1 cellular context compared by ENCODE assay signal in the genomic region with DNA sequence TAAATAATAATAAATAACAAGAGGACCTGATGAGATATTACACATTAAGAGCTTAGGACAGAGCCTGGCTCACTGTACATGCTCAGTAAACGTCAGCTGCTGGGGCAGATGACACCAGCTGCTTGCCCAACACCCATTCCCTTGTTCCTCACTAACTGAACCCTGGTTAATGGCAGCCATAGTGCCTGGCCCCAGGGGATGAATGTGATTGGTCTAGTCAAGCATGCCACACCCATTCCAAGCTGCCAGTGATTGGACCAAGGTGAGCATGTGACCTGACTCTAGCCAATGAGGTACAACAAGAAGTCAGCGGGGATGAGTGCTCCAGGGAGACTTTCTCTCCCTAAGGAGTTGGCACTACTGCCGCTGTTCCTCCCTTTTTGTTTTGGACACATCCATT.
TF ChIP-seq lines count a peak whose summit lies in the region.

No MANE protein-coding gene starts in this region.

TF ChIP-seq in GM12878, 131 proteins besides CTCF, POLR2A, EP300 and RAD21 (continued from another document):
- TF ChIP-seq, protein P1, sequence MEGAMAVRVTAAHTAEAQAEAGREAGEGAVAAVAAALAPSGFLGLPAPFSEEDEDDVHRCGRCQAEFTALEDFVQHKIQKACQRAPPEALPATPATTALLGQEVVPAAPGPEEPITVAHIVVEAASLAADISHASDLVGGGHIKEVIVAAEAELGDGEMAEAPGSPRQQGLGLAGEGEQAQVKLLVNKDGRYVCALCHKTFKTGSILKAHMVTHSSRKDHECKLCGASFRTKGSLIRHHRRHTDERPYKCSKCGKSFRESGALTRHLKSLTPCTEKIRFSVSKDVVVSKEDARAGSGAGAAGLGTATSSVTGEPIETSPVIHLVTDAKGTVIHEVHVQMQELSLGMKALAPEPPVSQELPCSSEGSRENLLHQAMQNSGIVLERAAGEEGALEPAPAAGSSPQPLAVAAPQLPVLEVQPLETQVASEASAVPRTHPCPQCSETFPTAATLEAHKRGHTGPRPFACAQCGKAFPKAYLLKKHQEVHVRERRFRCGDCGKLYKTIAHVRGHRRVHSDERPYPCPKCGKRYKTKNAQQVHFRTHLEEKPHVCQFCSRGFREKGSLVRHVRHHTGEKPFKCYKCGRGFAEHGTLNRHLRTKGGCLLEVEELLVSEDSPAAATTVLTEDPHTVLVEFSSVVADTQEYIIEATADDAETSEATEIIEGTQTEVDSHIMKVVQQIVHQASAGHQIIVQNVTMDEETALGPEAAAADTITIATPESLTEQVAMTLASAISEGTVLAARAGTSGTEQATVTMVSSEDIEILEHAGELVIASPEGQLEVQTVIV (IDR thresholded peaks at IDR 0.05; ENCODE audit: borderline replicate concordance, partially characterized antibody), result no peak
- TF ChIP-seq YY1 (IDR thresholded peaks at IDR 0.05; ENCODE audit: low read depth, low read length) (0 out of 2 replicates have a peak, but pooled peaks have one; percentile 39), BRCA1 (IDR thresholded peaks at IDR 0.05; ENCODE audit: low read depth, low read length) (no peak), NR2C2 (IDR thresholded peaks at IDR 0.05; ENCODE audit: borderline replicate concordance, control insufficient read depth, insufficient read length, low read depth) (no peak), NR2C1 (IDR thresholded peaks at IDR 0.05) (no peak), CBFB (IDR thresholded peaks at IDR 0.05; ENCODE audit: low read depth) (no peak), MEF2A (IDR thresholded peaks at IDR 0.05; ENCODE audit: insufficient read depth, low read depth, low read length) (no peak), CBX5 (IDR thresholded peaks at IDR 0.05; ENCODE audit: low read depth) (no peak), IRF4 (IDR thresholded peaks at IDR 0.05; ENCODE audit: low read depth, low read length) (no peak), ZNF622 (IDR thresholded peaks at IDR 0.05) (no peak), SMAD5 (IDR thresholded peaks at IDR 0.05; ENCODE audit: low read depth) (no peak)
- TF ChIP-seq, protein P2, sequence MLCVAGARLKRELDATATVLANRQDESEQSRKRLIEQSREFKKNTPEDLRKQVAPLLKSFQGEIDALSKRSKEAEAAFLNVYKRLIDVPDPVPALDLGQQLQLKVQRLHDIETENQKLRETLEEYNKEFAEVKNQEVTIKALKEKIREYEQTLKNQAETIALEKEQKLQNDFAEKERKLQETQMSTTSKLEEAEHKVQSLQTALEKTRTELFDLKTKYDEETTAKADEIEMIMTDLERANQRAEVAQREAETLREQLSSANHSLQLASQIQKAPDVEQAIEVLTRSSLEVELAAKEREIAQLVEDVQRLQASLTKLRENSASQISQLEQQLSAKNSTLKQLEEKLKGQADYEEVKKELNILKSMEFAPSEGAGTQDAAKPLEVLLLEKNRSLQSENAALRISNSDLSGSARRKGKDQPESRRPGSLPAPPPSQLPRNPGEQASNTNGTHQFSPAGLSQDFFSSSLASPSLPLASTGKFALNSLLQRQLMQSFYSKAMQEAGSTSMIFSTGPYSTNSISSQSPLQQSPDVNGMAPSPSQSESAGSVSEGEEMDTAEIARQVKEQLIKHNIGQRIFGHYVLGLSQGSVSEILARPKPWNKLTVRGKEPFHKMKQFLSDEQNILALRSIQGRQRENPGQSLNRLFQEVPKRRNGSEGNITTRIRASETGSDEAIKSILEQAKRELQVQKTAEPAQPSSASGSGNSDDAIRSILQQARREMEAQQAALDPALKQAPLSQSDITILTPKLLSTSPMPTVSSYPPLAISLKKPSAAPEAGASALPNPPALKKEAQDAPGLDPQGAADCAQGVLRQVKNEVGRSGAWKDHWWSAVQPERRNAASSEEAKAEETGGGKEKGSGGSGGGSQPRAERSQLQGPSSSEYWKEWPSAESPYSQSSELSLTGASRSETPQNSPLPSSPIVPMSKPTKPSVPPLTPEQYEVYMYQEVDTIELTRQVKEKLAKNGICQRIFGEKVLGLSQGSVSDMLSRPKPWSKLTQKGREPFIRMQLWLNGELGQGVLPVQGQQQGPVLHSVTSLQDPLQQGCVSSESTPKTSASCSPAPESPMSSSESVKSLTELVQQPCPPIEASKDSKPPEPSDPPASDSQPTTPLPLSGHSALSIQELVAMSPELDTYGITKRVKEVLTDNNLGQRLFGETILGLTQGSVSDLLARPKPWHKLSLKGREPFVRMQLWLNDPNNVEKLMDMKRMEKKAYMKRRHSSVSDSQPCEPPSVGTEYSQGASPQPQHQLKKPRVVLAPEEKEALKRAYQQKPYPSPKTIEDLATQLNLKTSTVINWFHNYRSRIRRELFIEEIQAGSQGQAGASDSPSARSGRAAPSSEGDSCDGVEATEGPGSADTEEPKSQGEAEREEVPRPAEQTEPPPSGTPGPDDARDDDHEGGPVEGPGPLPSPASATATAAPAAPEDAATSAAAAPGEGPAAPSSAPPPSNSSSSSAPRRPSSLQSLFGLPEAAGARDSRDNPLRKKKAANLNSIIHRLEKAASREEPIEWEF (IDR thresholded peaks at IDR 0.05; ENCODE audit: insufficient replicate concordance, low read depth, low read length), result no peak
- TF ChIP-seq, protein P3, sequence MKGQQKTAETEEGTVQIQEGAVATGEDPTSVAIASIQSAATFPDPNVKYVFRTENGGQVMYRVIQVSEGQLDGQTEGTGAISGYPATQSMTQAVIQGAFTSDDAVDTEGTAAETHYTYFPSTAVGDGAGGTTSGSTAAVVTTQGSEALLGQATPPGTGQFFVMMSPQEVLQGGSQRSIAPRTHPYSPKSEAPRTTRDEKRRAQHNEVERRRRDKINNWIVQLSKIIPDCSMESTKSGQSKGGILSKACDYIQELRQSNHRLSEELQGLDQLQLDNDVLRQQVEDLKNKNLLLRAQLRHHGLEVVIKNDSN (IDR thresholded peaks at IDR 0.05; ENCODE audit: borderline replicate concordance, extremely low read length, insufficient read depth, low read depth, low read length), result peak; percentile 60
- TF ChIP-seq, protein P4, sequence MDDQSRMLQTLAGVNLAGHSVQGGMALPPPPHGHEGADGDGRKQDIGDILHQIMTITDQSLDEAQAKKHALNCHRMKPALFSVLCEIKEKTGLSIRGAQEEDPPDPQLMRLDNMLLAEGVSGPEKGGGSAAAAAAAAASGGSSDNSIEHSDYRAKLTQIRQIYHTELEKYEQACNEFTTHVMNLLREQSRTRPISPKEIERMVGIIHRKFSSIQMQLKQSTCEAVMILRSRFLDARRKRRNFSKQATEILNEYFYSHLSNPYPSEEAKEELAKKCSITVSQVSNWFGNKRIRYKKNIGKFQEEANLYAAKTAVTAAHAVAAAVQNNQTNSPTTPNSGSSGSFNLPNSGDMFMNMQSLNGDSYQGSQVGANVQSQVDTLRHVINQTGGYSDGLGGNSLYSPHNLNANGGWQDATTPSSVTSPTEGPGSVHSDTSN (IDR thresholded peaks at IDR 0.05; ENCODE audit: insufficient replicate concordance, low read depth, low read length), result no peak
